In genomic region chr3:179098388-179099077, GRCh38 we compare ENCODE assay signal across 15 cellular contexts. TPM values are rescaled to one million over a fixed set of nuclear protein-coding genes. Genes with fewer than 3 reads are reported as not detected.
A peak's percentile ranks its signal among the peaks of the same experiment; 100 is the strongest.
DNase-seq lines count a peak whose midpoint lies in the region; ATAC-seq, FAIRE-seq and TF ChIP-seq lines count a peak whose summit lies in the region.
"Had no signal": no experiment of that assay in that cellular context is flagged by ENCODE, and none has a peak within 500 bp of the region (broad histone marks: within the 10 kb centered on the region; RNA-seq: fewer than 3 reads in every experiment).

No MANE protein-coding gene starts in this region.

- no peak overlapping the region for H2BK120ac ChIP-seq in H1 (replicated peaks; ENCODE audit: low read depth, low read length)

- H3K79me2 ChIP-seq in OCI-LY3 (ENCODE audit: low read length) (no peaks in the 10 kb centered on the region), H1 (ENCODE audit: control insufficient read depth in 1 of 2, insufficient read depth in 2 of 2, low read length in 2 of 2) (no peaks in the 10 kb centered on the region), neural progenitor cell (ENCODE audit: low read depth) (no peaks in the 10 kb centered on the region)

- H3K27ac ChIP-seq in OCI-LY3 (ENCODE audit: low read length) (peak overlapping the region; percentile 10; the same call in 1 of the 2 replicates), H1 (ENCODE audit: low read depth, low read length) (no peak overlapping the region), rectal smooth muscle tissue (ENCODE audit: low read depth, low read length) (peak overlapping the region; percentile 43), neural progenitor cell (no peak overlapping the region)

- H2BK20ac ChIP-seq in H1 (ENCODE audit: low read length) = no peak overlapping the region

- H3F3A ChIP-seq in neural progenitor cell (ENCODE audit: low read depth) = no peaks in the 10 kb centered on the region

- intact Hi-C loops in left colon (cut with DNase I, micrococcal nuclease) = no loop called here

- H4K8ac ChIP-seq in H1 (ENCODE audit: extremely low read depth, insufficient read depth, low read length) = no peak overlapping the region

- 82% methylated on average over 7 of the region's 7 CpGs; no CpG with 5 or more reads in 1 of the 2 experiments for WGBS in H1 (ENCODE audit: extremely low coverage in 1 of 2, insufficient coverage in 1 of 2, insufficient read length in 1 of 2, insufficient replicate concordance in 2 of 2, low coverage in 1 of 2, low lambda C conversion rate in 2 of 2, missing lambda C conversion rate in 1 of 2), 2 experiments

- H3K23ac ChIP-seq in H1 (ENCODE audit: insufficient read length) = no peak overlapping the region

- H2BK12ac ChIP-seq in H1 (ENCODE audit: low read depth, low read length) = no peak overlapping the region

- H2AFZ ChIP-seq in OCI-LY3 (ENCODE audit: low read depth, low read length) (peak overlapping the region; percentile 62; the same call in 1 of the 2 replicates), H1 (ENCODE audit: low read length) (peak overlapping the region; percentile 42; the same call in 1 of the 2 replicates), neural progenitor cell (replicated peaks) (no peak overlapping the region)

- H3K4ac ChIP-seq in H1 (replicated peaks; ENCODE audit: insufficient read length, low read depth, low read length) = no peak overlapping the region

- H3K4me3 ChIP-seq in OCI-LY3 (ENCODE audit: low read length) (peak overlapping the region; percentile 67), H1 (ENCODE audit: extremely low read depth in 1 of 4, insufficient read depth in 2 of 4, low read depth in 3 of 4, low read length in 4 of 4) (no peak overlapping the region), rectal smooth muscle tissue (ENCODE audit: low read length) (peak overlapping the region; percentile 40), neural progenitor cell (no peak overlapping the region)

- no peak overlapping the region for H3K18ac ChIP-seq in H1 (ENCODE audit: extremely low read depth, low read length)

- no peak overlapping the region for H3K4me3 Mint-ChIP-seq in neural progenitor cell
- H3K4me3 Mint-ChIP-seq: nephron progenitor cell, WTC11 had no signal

- POLR2A ChIA-PET in H1 (lab: Charles Lee; ENCODE audit: partially characterized antibody) = no interaction called here

- H3K27me3 ChIP-seq in OCI-LY3 (ENCODE audit: low read depth, low read length) (no peaks in the 10 kb centered on the region), H1 (replicated peaks in 1 of 4; ENCODE audit: control insufficient read depth in 3 of 4, extremely low read depth in 1 of 4, insufficient read depth in 3 of 4, low read length in 3 of 4) (no peaks in the 10 kb centered on the region), rectal smooth muscle tissue (ENCODE audit: control insufficient read depth, insufficient read depth, low read length) (no peaks in the 10 kb centered on the region), neural progenitor cell (no peaks in the 10 kb centered on the region)

- no peak overlapping the region for H2BK15ac ChIP-seq in H1 (ENCODE audit: low read length)

- no peaks in the 10 kb centered on the region for H3K36me3 Mint-ChIP-seq in neural progenitor cell
- H3K36me3 Mint-ChIP-seq: WTC11 had no signal

- no peak for FAIRE-seq in H1 (lab: Jason Lieb, UNC)

- no peak overlapping the region for H3K56ac ChIP-seq in H1 (replicated peaks; ENCODE audit: insufficient read length, low read depth, low read length)

- no peak for ATAC-seq in stimulated activated naive CD8-positive, alpha-beta T cell treated with anti-CD3 and anti-CD28 coated beads, Interleukin-15, Interleukin-2, amounts not matched to agents 100 U/mL and 50 U/mL, for 24 hours
- ATAC-seq in left colon = no peak
- ATAC-seq: WTC11 had no signal

- no peak overlapping the region for H2BK5ac ChIP-seq in H1 (ENCODE audit: low read depth, low read length)

- no peak for TF ChIP-seq EP300 in H1 (IDR thresholded peaks at IDR 0.05; ENCODE audit: borderline replicate concordance in 1 of 2, low read depth in 2 of 2, low read length in 2 of 2)

- H4K20me1 ChIP-seq in OCI-LY3 (ENCODE audit: insufficient read depth, low read length) (no peaks in the 10 kb centered on the region), H1 (replicated peaks in 1 of 2; ENCODE audit: control insufficient read depth in 1 of 2, insufficient read depth in 2 of 2, low read length in 2 of 2) (no peaks in the 10 kb centered on the region), neural progenitor cell (ENCODE audit: low read depth) (no peaks in the 10 kb centered on the region)

- peak; percentile 45 for TF ChIP-seq CTCF in OCI-LY3 (IDR thresholded peaks at IDR 0.05; ENCODE audit: low read depth, low read length)
- no peak for TF ChIP-seq CTCF in H1 (IDR thresholded peaks at IDR 0.05; ENCODE audit: control extremely low read depth in 1 of 3, insufficient read depth in 1 of 3, low read depth in 1 of 3, low read length in 3 of 3)
- no peak for TF ChIP-seq CTCF in neural progenitor cell (IDR thresholded peaks at IDR 0.05)

- no peaks in the 10 kb centered on the region for H3K79me1 ChIP-seq in H1 (ENCODE audit: low read depth, low read length)

- H3K4me1 ChIP-seq in OCI-LY3 (ENCODE audit: low read length) (peaks cover 26% of the 10 kb centered on the region), H1 (replicated peaks in 1 of 4; ENCODE audit: control insufficient read depth in 3 of 4, insufficient read depth in 4 of 4, low read length in 3 of 4) (no peaks in the 10 kb centered on the region; a peak in 1 of 7 replicates), rectal smooth muscle tissue (ENCODE audit: control insufficient read depth, insufficient read depth, low read length) (no peaks in the 10 kb centered on the region), neural progenitor cell (no peaks in the 10 kb centered on the region)

- no peak overlapping the region for H4K5ac ChIP-seq in H1 (ENCODE audit: insufficient read length, low read depth, low read length)

- CTCF ChIA-PET in H1 (lab: Charles Lee; ENCODE audit: partially characterized antibody) = interaction anchor here (1.1 to 1.2 kb wide), 3 partner anchors 9 to 30 kb away, joined by 3 to 4 read pairs (median 3); no protein-coding TSS in a partner anchor

- no peaks in the 10 kb centered on the region for H3K23me2 ChIP-seq in H1 (ENCODE audit: low read depth, low read length)

- no peak for TF ChIP-seq POLR2A in H1 (IDR thresholded peaks at IDR 0.05; ENCODE audit: control extremely low read depth in 1 of 2, low read depth in 2 of 2, low read length in 2 of 2)

- H3K4me1 Mint-ChIP-seq in neural progenitor cell = no peaks in the 10 kb centered on the region
- H3K4me1 Mint-ChIP-seq: nephron progenitor cell, WTC11 had no signal

- no peaks in the 10 kb centered on the region for H3K9me3 ChIP-seq in OCI-LY3 (ENCODE audit: insufficient read depth, low read length)
- no peaks in the 10 kb centered on the region for H3K9me3 ChIP-seq in H1 (ENCODE audit: insufficient read depth in 2 of 2, low read depth in 1 of 2, low read length in 1 of 2)
- no peaks in the 10 kb centered on the region for H3K9me3 ChIP-seq in neural progenitor cell (ENCODE audit: low read depth)

- no peak overlapping the region for H3K14ac ChIP-seq in H1 (ENCODE audit: insufficient read length)

- H3K27me3 Mint-ChIP-seq in neural progenitor cell (ENCODE audit: insufficient read depth, low read depth) = no peaks in the 10 kb centered on the region

- no peak for TF ChIP-seq RAD21 in H1 (IDR thresholded peaks at IDR 0.05 in 1 of 2, conservative IDR thresholded peaks at IDR 0.05 in 1 of 2; ENCODE audit: low read depth in 2 of 2, low read length in 2 of 2)

- H3K27ac Mint-ChIP-seq in neural progenitor cell = no peak overlapping the region
- H3K27ac Mint-ChIP-seq: activated T-helper 2 cell treated with anti-CD3 and anti-CD28 coated beads, Interferon-gamma antibody, Interleukin-2, Interleukin-4, amounts not matched to agents 10 μg/mL and 5 μg/mL and 100 μg/mL, durations not matched to agents 14 hours and 24 hours and 36 hours; nephron progenitor cell; WTC11 had no signal

- H2AK5ac ChIP-seq in H1 (ENCODE audit: low read depth, low read length) = no peak overlapping the region

- H3K36me3 ChIP-seq in OCI-LY3 (replicated peaks; ENCODE audit: low read depth, low read length) (no peaks in the 10 kb centered on the region), H1 (ENCODE audit: control insufficient read depth in 2 of 4, insufficient read depth in 4 of 4, low read length in 3 of 4) (no peaks in the 10 kb centered on the region), rectal smooth muscle tissue (ENCODE audit: control insufficient read depth, insufficient read depth, low read length) (no peaks in the 10 kb centered on the region), neural progenitor cell (no peaks in the 10 kb centered on the region)

- no peak overlapping the region for H4K91ac ChIP-seq in H1 (replicated peaks; ENCODE audit: insufficient read length, low read length)

- DNase-seq in EL (peak; percentile 79), H1 (ENCODE audit: low read depth in 1 of 2, low spot score in 2 of 2) (no peak), left colon (no peak), neural progenitor cell (ENCODE audit: low spot score) (no peak)
- DNase-seq in stimulated activated naive CD8-positive, alpha-beta T cell treated with anti-CD3 and anti-CD28 coated beads, Interleukin-15, Interleukin-2, amounts not matched to agents 100 U/mL and 50 U/mL, for 24 hours = no peak
- DNase-seq in activated CD8-positive, alpha-beta memory T cell treated with anti-CD3 and anti-CD28 coated beads, Interleukin-2, amount 50 U/mL, for 48 hours = no peak
- DNase-seq: DMS79; H7; NCI-H1105; nephron progenitor cell; stimulated activated CD4-positive, alpha-beta T cell treated with anti-CD3 and anti-CD28 coated beads, Interleukin-2, amount 100 ng/mL, for 48 hours had no signal

- H3K9ac ChIP-seq in OCI-LY3 (ENCODE audit: low read length) (peak overlapping the region; percentile 23), H1 (replicated peaks in 1 of 4; ENCODE audit: extremely low read depth in 1 of 4, low read depth in 3 of 4, low read length in 3 of 4) (no peak overlapping the region), rectal smooth muscle tissue (ENCODE audit: low read length) (no peak overlapping the region), neural progenitor cell (no peak overlapping the region)

- H3K9me3 Mint-ChIP-seq in neural progenitor cell = no peaks in the 10 kb centered on the region
- H3K9me3 Mint-ChIP-seq: activated T-helper 2 cell treated with anti-CD3 and anti-CD28 coated beads, Interferon-gamma antibody, Interleukin-2, Interleukin-4, amounts not matched to agents 10 μg/mL and 5 μg/mL and 100 μg/mL, durations not matched to agents 14 hours and 24 hours and 36 hours; nephron progenitor cell; WTC11 had no signal

- H3K4me2 ChIP-seq in OCI-LY3 (ENCODE audit: low read length) = peak overlapping the region; percentile 69
- H3K4me2 ChIP-seq in H1 (ENCODE audit: insufficient read depth in 1 of 2, low read depth in 2 of 2, low read length in 2 of 2) = no peak overlapping the region
- no peak overlapping the region for H3K4me2 ChIP-seq in neural progenitor cell

RNA-seq across cellular contexts. Expression of gene ZMAT3, which starts 26.9 kb away (rescaled TPM):
- total RNA-seq in H1 (2021; fragmentation: NEBNext Ultra II Directional; extraction: Animal tissue kit (Norgen Biotek cat#: 25700)) = 9.2 and 10.4 TPM in 2 replicates
- 4.1 and 5.0 TPM in 2 replicates for polyA plus RNA-seq in H1 (2011; rRNA removed)
- 4.0 TPM for polyA plus RNA-seq in H1 (2011; cell fraction: cytosol; rRNA removed)
- polyA plus RNA-seq in H1 (2011; cell fraction: nucleus; rRNA removed) = 5.5 TPM
- 4.1 to 6.8 TPM (median 5.6 TPM) in 4 replicates for polyA plus RNA-seq in H1 (2012, experiment 1 of 2)
- 0.63 TPM for polyA plus RNA-seq in H1 (2012, experiment 2 of 2)
- polyA plus RNA-seq in H1 (2013, experiment 1 of 2) = 6.4 TPM
- polyA plus RNA-seq in H1 (2013, experiment 2 of 2) = 6.7 TPM
- 28.7 and 35.5 TPM in 2 replicates for polyA minus RNA-seq in H1 (2011; rRNA and poly(A)+ RNA removed)
- 16.4 TPM for polyA minus RNA-seq in H1 (2011; cell fraction: cytosol; rRNA and poly(A)+ RNA removed)
- 21.1 TPM for polyA minus RNA-seq in H1 (2011; cell fraction: nucleus; rRNA and poly(A)+ RNA removed)
- 10 to 100 TPM; 14.2 to 14.9 TPM for total RNA-seq in left colon
- 6.6 and 8.6 TPM in 2 replicates for total RNA-seq in neural progenitor cell (ENCODE audit: low replicate concordance)

RNA-seq across cellular contexts. Expression of gene PIK3CA, which starts 49.6 kb away (rescaled TPM):
- total RNA-seq in H1 (2021; fragmentation: NEBNext Ultra II Directional; extraction: Animal tissue kit (Norgen Biotek cat#: 25700)) = 11.3 and 14.1 TPM in 2 replicates
- 1.6 and 4.8 TPM in 2 replicates for polyA plus RNA-seq in H1 (2011; rRNA removed)
- polyA plus RNA-seq in H1 (2011; cell fraction: cytosol; rRNA removed) = 2.1 TPM
- 1.2 TPM for polyA plus RNA-seq in H1 (2011; cell fraction: nucleus; rRNA removed)
- polyA plus RNA-seq in H1 (2012, experiment 1 of 2) = 3.1 to 9.4 TPM (median 4.4 TPM) in 4 replicates
- polyA plus RNA-seq in H1 (2012, experiment 2 of 2) = 0.16 TPM
- 3.7 TPM for polyA plus RNA-seq in H1 (2013, experiment 1 of 2)
- polyA plus RNA-seq in H1 (2013, experiment 2 of 2) = 3.9 TPM
- polyA minus RNA-seq in H1 (2011; rRNA and poly(A)+ RNA removed) = 7.8 and 12.4 TPM in 2 replicates
- 6.5 TPM for polyA minus RNA-seq in H1 (2011; cell fraction: cytosol; rRNA and poly(A)+ RNA removed)
- 15.5 TPM for polyA minus RNA-seq in H1 (2011; cell fraction: nucleus; rRNA and poly(A)+ RNA removed)
- 10 to 100 TPM; 13.0 to 18.0 TPM for total RNA-seq in left colon
- total RNA-seq in neural progenitor cell (ENCODE audit: low replicate concordance) = 14.1 and 24.5 TPM in 2 replicates

Comparison
In these comparisons a context has a peak if more than half of its experiments do, and no peak if none do; other contexts are left out.
1. H3K27ac ChIP-seq: peak in OCI-LY3 (single experiment) and rectal smooth muscle tissue (single experiment); none in H1 (single experiment) and neural progenitor cell (single experiment).
2. H3K4me3 ChIP-seq: peak in OCI-LY3 (single experiment) and rectal smooth muscle tissue (single experiment); none in H1 (0 of 4) and neural progenitor cell (single experiment).